Comparison of ENCODE assay signal across 14 cellular contexts in genomic region chr19:38211779-38212178, GRCh38. TPM values are rescaled to one million over a fixed set of nuclear protein-coding genes. Genes with fewer than 3 reads are reported as not detected.
"Had no signal": no experiment of that assay in that cellular context is flagged by ENCODE, and none has a peak within 500 bp of the region (broad histone marks: within the 10 kb centered on the region; RNA-seq: fewer than 3 reads in every experiment).

No MANE protein-coding gene starts in this region.

- H3K9me3 Mint-ChIP-seq: neural crest cell had no signal

- H3K36me3 ChIP-seq: pancreas had no signal

- H3K4me1 ChIP-seq: pancreas had no signal

- H3K27ac ChIP-seq: left lung, pancreas had no signal

- H3K4me3 ChIP-seq: left lung, pancreas had no signal

- ATAC-seq: activated CD4-positive, CD25-positive, alpha-beta regulatory T cell treated with anti-CD3 and anti-CD28 coated beads, Interleukin-2, amount 50 U/mL, for 24 hours; gastrocnemius medialis; left lung had no signal

- H3K9me3 ChIP-seq: gastrocnemius medialis, left lung, pancreas had no signal

- DNase-seq: activated CD4-positive, alpha-beta T cell treated with anti-CD3 and anti-CD28 coated beads, Interleukin-2, amount 50 U/mL, for 4 hours; activated gamma-delta T cell treated with Interleukin-2 at 50 U/mL for 16 hours; activated naive CD8-positive, alpha-beta T cell treated with anti-CD3 and anti-CD28 coated beads for 36 hours; activated T-cell treated with anti-CD3 and anti-CD28 coated beads, Interleukin-2, amount 50 U/mL, for 48 hours; aorta; gastrocnemius medialis; left lung; pancreas; stimulated activated CD4-positive, alpha-beta T cell treated with anti-CD3 and anti-CD28 coated beads, Interleukin-15, amount 100 ng/mL, for 24 hours; stimulated activated CD4-positive, alpha-beta T cell treated with anti-CD3 and anti-CD28 coated beads, Interleukin-4, amount 100 ng/mL, for 24 hours; T-helper 2 cell had no signal

- H3K4me3 Mint-ChIP-seq: activated naive CD8-positive, alpha-beta T cell treated with anti-CD3 and anti-CD28 coated beads for 36 hours; neural crest cell had no signal

- H3K27ac Mint-ChIP-seq: activated naive CD8-positive, alpha-beta T cell treated with anti-CD3 and anti-CD28 coated beads for 36 hours had no signal

- H3K27me3 ChIP-seq: pancreas had no signal

RNA-seq across cellular contexts. Expression of gene DPF1, which starts 12.2 kb away (rescaled TPM):
- total RNA-seq: bronchial epithelial cell, gastrocnemius medialis had no signal

RNA-seq across cellular contexts. Expression of gene PPP1R14A, which starts 44.4 kb away (rescaled TPM):
- total RNA-seq: activated naive CD8-positive, alpha-beta T cell treated with anti-CD3 and anti-CD28 coated beads for 36 hours had no signal
